ENCODE assay signal across 9 cellular contexts in the genomic region with DNA sequence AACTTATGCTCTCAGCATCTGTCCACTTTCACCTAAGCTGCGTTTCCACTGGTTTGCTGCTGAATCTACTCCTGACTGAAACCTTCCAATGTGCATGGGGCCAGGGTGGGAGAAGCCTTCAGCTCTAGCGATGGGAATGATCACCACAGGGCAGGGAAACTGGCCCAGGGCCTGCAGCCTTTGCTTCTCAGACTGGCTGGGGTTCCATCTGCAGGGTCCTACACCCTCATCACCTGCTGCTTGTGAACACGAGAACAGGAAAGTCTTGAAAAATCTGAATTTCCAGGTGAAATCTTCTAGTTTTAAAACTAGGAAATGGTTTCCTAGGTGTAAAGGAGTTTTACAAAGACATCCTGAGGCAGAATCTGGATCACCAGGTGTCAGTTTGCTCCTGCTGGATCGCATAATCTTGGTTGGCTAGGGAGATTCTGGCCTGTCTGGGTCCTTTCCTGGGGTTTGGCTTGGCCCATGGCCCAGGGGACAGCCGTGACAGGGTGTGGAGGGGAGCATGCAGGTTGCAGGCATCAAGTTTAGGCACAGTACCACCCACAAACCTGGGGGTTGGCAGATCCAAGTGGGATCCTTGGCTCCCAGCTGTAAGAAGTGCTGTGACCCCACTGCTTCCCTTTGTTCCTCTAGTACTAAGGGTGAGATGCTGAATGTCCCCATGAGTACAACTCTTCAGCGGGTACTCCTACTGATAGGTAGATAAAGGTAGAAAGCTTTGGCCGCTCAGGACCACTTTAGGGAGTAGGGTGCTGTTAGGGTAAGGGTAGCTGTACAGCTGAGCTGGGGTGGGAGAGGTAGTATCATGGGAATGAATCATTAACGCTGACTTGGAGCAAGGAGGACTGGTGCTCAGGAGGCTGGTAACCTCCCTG. TPM values are rescaled to one million over a fixed set of nuclear protein-coding genes. Genes with fewer than 3 reads are reported as not detected.
DNase-seq lines count a peak whose midpoint lies in the region; ATAC-seq and TF ChIP-seq lines count a peak whose summit lies in the region.
"Had no signal": no experiment of that assay in that cellular context is flagged by ENCODE, and none has a peak within 500 bp of the region (broad histone marks: within the 10 kb centered on the region; RNA-seq: fewer than 3 reads in every experiment).

No MANE protein-coding gene starts in this region.

- H3K36me3 ChIP-seq in left ventricle myocardium inferior (peaks cover 19% of the 10 kb centered on the region), breast epithelium (no peaks in the 10 kb centered on the region), mesodermal cell (ENCODE audit: control insufficient read depth, insufficient read depth, low read length) (peaks cover 19% of the 10 kb centered on the region), vagina (peaks cover 0 to 14% of the 10 kb centered on the region in 2 donors)

- TF ChIP-seq CTCF in left ventricle myocardium inferior (IDR thresholded peaks at IDR 0.05; ENCODE audit: borderline replicate concordance) (no peak), breast epithelium (IDR thresholded peaks at IDR 0.05) (no peak), vagina (IDR thresholded peaks at IDR 0.05) (no peak)

- ATAC-seq in Right ventricle myocardium superior (ENCODE audit: poor library complexity) (no peak), HG02798 (IDR thresholded peaks at IDR 0.05; ENCODE audit: poor library complexity, unreplicated experiment) (no peak), HG03565 (IDR thresholded peaks at IDR 0.05; ENCODE audit: unreplicated experiment) (no peak)

- DNase-seq in left ventricle myocardium inferior (peak; percentile 13), Right ventricle myocardium superior (no peak), breast epithelium (ENCODE audit: low spot score in 2 of 2) (no peak), vagina (ENCODE audit: extremely low spot score in 2 of 2) (no peak), midbrain (lab: John Stamatoyannopoulos, UW) (no peak)
- DNase-seq: NCI-H1417 treated with DMSO at 0.1 percent for 48 hours had no signal

- H3K9me3 ChIP-seq in left ventricle myocardium inferior (replicated peaks) (no peaks in the 10 kb centered on the region), breast epithelium (no peaks in the 10 kb centered on the region), mesodermal cell (ENCODE audit: control insufficient read depth, low read length) (no peaks in the 10 kb centered on the region), vagina (no peaks in the 10 kb centered on the region)

- H3K27ac ChIP-seq in left ventricle myocardium inferior (replicated peaks) (peak overlapping the region; percentile 100), breast epithelium (peak overlapping the region; percentile 99 to 100), mesodermal cell (ENCODE audit: low read depth, low read length, severe bottlenecking) (peak overlapping the region; percentile 99), vagina (peak overlapping the region; percentile 100)

- H3K27me3 ChIP-seq in left ventricle myocardium inferior (ENCODE audit: low read depth) (no peaks in the 10 kb centered on the region), breast epithelium (no peaks in the 10 kb centered on the region), vagina (no peaks in the 10 kb centered on the region)

- 89 to 94% methylated on average over 6 to 8 of the region's 8 CpGs for WGBS in mesodermal cell (ENCODE audit: insufficient coverage in 2 of 2), 2 experiments

- TF ChIP-seq POLR2A in breast epithelium (IDR thresholded peaks at IDR 0.05) (no peak), vagina (IDR thresholded peaks at IDR 0.05) (no peak)

- peaks cover 75% of the 10 kb centered on the region for H3K4me1 ChIP-seq in left ventricle myocardium inferior
- peaks cover 20 to 29% of the 10 kb centered on the region in 2 donors for H3K4me1 ChIP-seq in breast epithelium
- peaks cover 13% of the 10 kb centered on the region for H3K4me1 ChIP-seq in mesodermal cell (ENCODE audit: control insufficient read depth, insufficient read depth, low read length, poor library complexity, severe bottlenecking)
- H3K4me1 ChIP-seq in vagina: peaks cover 62% of the 10 kb centered on the region

- intact Hi-C loops in left ventricle myocardium inferior (cut with micrococcal nuclease): no loop called here
- intact Hi-C loops in Right ventricle myocardium superior (cut with DNase I): no loop called here
- intact Hi-C loops in breast epithelium (cut with DNase I; ENCODE audit: low total_unique reads): no loop called here
- intact Hi-C loops in vagina (cut with DNase I): no loop called here

- H3K4me3 ChIP-seq in left ventricle myocardium inferior (peak overlapping the region; percentile 87), breast epithelium (peak overlapping the region in 2 of 3 donors; percentile 88 to 90), mesodermal cell (ENCODE audit: extremely low read depth, insufficient read depth, low read length, poor library complexity, severe bottlenecking) (peak overlapping the region; percentile 99), vagina (peak overlapping the region; percentile 81 to 89)

RNA-seq across cellular contexts. Expression of a gene that starts 1.8 kb away (rescaled TPM):
- total RNA-seq in left ventricle myocardium inferior (116 TPM), Right ventricle myocardium superior (116 TPM), breast epithelium (10 to 100 TPM; 19.0 to 21.3 (median 19.3) TPM), vagina (33.6 TPM)
- polyA plus RNA-seq in mesodermal cell (2013, experiment 1 of 2): 134 TPM
- 104 TPM for polyA plus RNA-seq in mesodermal cell (2013, experiment 2 of 2)

RNA-seq across cellular contexts. Expression of a gene that starts 5.3 kb away (rescaled TPM):
- total RNA-seq in left ventricle myocardium inferior (124 TPM), Right ventricle myocardium superior (115 TPM), breast epithelium (100 to 1,000 TPM in 1 of 3 donors, 10 to 100 TPM in 2; 74.6 to 157 (median 92.8) TPM), vagina (76.4 TPM)
- 110 TPM for polyA plus RNA-seq in mesodermal cell (2013, experiment 1 of 2)
- polyA plus RNA-seq in mesodermal cell (2013, experiment 2 of 2): 90.4 TPM

RNA-seq across cellular contexts. Expression of a gene that starts 12.9 kb away (rescaled TPM):
- 10.9 TPM for total RNA-seq in left ventricle myocardium inferior
- total RNA-seq in Right ventricle myocardium superior: 9.2 TPM
- 10 to 100 TPM; 18.7 to 43.0 (median 30.2) TPM for total RNA-seq in breast epithelium
- 14.1 TPM for polyA plus RNA-seq in mesodermal cell (2013, experiment 1 of 2)
- polyA plus RNA-seq in mesodermal cell (2013, experiment 2 of 2): 11.8 TPM
- total RNA-seq in vagina: 32.2 TPM

RNA-seq across cellular contexts. Expression of a gene that starts 16.4 kb away (rescaled TPM):
- total RNA-seq in left ventricle myocardium inferior (136 TPM), Right ventricle myocardium superior (132 TPM), breast epithelium (100 to 1,000 TPM; 110 to 190 (median 173) TPM), vagina (274 TPM)
- polyA plus RNA-seq in mesodermal cell (2013, experiment 1 of 2): 590 TPM
- 581 TPM for polyA plus RNA-seq in mesodermal cell (2013, experiment 2 of 2)

RNA-seq across cellular contexts. Expression of a gene that starts 40.6 kb away (rescaled TPM):
- total RNA-seq in left ventricle myocardium inferior (10.2 TPM), Right ventricle myocardium superior (7.9 TPM), breast epithelium (1 to 10 TPM; 8.2 to 9.2 (median 8.6) TPM), vagina (14.0 TPM)
- 18.0 TPM for polyA plus RNA-seq in mesodermal cell (2013, experiment 1 of 2)
- 13.4 TPM for polyA plus RNA-seq in mesodermal cell (2013, experiment 2 of 2)
